2 cellular contexts compared by ENCODE assay signal in genomic region chr1:15692121-15692682, GRCh38.
TF ChIP-seq lines count a peak whose summit lies in the region.

No MANE protein-coding gene starts in this region.

TF ChIP-seq in IMR-90, 13 proteins besides CTCF, POLR2A, EP300 and RAD21:
- TF ChIP-seq RCOR1 (IDR thresholded peaks at IDR 0.05; ENCODE audit: insufficient replicate concordance, low read length) (no peak), MAFK (IDR thresholded peaks at IDR 0.05; ENCODE audit: low read depth, low read length) (no peak), CHD1 (IDR thresholded peaks at IDR 0.05; ENCODE audit: low read depth, low read length) (no peak), USF2 (IDR thresholded peaks at IDR 0.05; ENCODE audit: low read depth, low read length) (no peak), RFX5 (IDR thresholded peaks at IDR 0.05; ENCODE audit: low read depth, low read length) (no peak)

TF ChIP-seq in WTC11, 78 proteins besides CTCF, POLR2A, EP300 and RAD21:
- no peak for TF ChIP-seq ZNF423 (CRISPR knock-in tag; IDR thresholded peaks at IDR 0.05)
- no peak for TF ChIP-seq ZSCAN18 (CRISPR knock-in tag; IDR thresholded peaks at IDR 0.05)
- TF ChIP-seq TEAD4 (CRISPR knock-in tag; IDR thresholded peaks at IDR 0.05), result no peak
- no peak for TF ChIP-seq E2F1 (CRISPR knock-in tag; IDR thresholded peaks at IDR 0.05)
- TF ChIP-seq HMGXB4 (CRISPR knock-in tag; IDR thresholded peaks at IDR 0.05), result no peak
- no peak for TF ChIP-seq SOX15 (CRISPR knock-in tag; IDR thresholded peaks at IDR 0.05)
- no peak for TF ChIP-seq ERG (CRISPR knock-in tag; IDR thresholded peaks at IDR 0.05)
- TF ChIP-seq MAX (CRISPR knock-in tag; IDR thresholded peaks at IDR 0.05), result no peak
- no peak for TF ChIP-seq TP53 (CRISPR knock-in tag; IDR thresholded peaks at IDR 0.05)
- no peak for TF ChIP-seq AFF4 (CRISPR knock-in tag; IDR thresholded peaks at IDR 0.05; ENCODE audit: borderline replicate concordance)
- TF ChIP-seq RELA (CRISPR knock-in tag; IDR thresholded peaks at IDR 0.05; ENCODE audit: borderline replicate concordance), result no peak
- no peak for TF ChIP-seq MYBL2 (CRISPR knock-in tag; IDR thresholded peaks at IDR 0.05)
- TF ChIP-seq ZMAT4 (CRISPR knock-in tag; IDR thresholded peaks at IDR 0.05), result no peak
- TF ChIP-seq ZNF138 (CRISPR knock-in tag; conservative IDR thresholded peaks at IDR 0.05), result no peak
- TF ChIP-seq ATF6 (CRISPR knock-in tag; IDR thresholded peaks at IDR 0.05), result no peak
